Comparison of ENCODE assay signal across 4 cellular contexts in genomic region chr1:109140384-109140783, GRCh38.
"Had no signal": no experiment of that assay in that cellular context is flagged by ENCODE, and none has a peak within 500 bp of the region (broad histone marks: within the 10 kb centered on the region; RNA-seq: fewer than 3 reads in every experiment).

No MANE protein-coding gene starts in this region.

- H3K9me3 Mint-ChIP-seq: GM23338, H9 had no signal

- H3K4me3 Mint-ChIP-seq: GM23338, H9 had no signal

- H3K4me1 Mint-ChIP-seq: H9 had no signal

- H3K27ac Mint-ChIP-seq: GM23338, H9 had no signal

- DNase-seq: H9, HCEC 1CT, IMR-90 had no signal
